In genomic region chr4:6332042-6332668, GRCh38 we compare ENCODE assay signal across 8 cellular contexts.
DNase-seq lines count a peak whose midpoint lies in the region; ATAC-seq and TF ChIP-seq lines count a peak whose summit lies in the region.

No MANE protein-coding gene starts in this region.

- peak; percentile 91 for TF ChIP-seq CTCF in endodermal cell (conservative IDR thresholded peaks at IDR 0.05)

- whole genome bisulfite sequencing in endodermal cell (ENCODE audit: insufficient coverage in 1 of 2, insufficient read length in 1 of 2), 2 experiments = 73 to 77% methylated on average over 15 to 18 of the region's 18 CpGs
- no CpG with 5 or more reads among the region's 18 CpGs for WGBS in neuronal stem cell (ENCODE audit: extremely low coverage in 2 of 2, insufficient read length in 2 of 2, insufficient replicate concordance in 1 of 2), 2 donors

- H3K14ac ChIP-seq in neuronal stem cell (ENCODE audit: low read length) = no peak overlapping the region

- H3K9me3 ChIP-seq in endodermal cell (ENCODE audit: control insufficient read depth, low read length) (peaks cover 12% of the 10 kb centered on the region), neuronal stem cell (replicated peaks in 1 of 2; ENCODE audit: control insufficient read depth in 2 of 2, insufficient read depth in 1 of 2, low read depth in 1 of 2, low read length in 2 of 2) (peaks cover 3 to 6% of the 10 kb centered on the region in 2 donors)

- no peak overlapping the region for H2BK5ac ChIP-seq in neuronal stem cell (ENCODE audit: low read length)

- no peak overlapping the region for H4K8ac ChIP-seq in neuronal stem cell (ENCODE audit: low read depth, low read length)

- H3K4me1 Mint-ChIP-seq in activated CD4-positive, alpha-beta T cell treated with anti-CD3 and anti-CD28 coated beads, Interleukin-2, amount 10 ng/mL, durations not matched to agents 24 days and 14 days = no peaks in the 10 kb centered on the region
- peaks cover under 1% of the 10 kb centered on the region for H3K4me1 Mint-ChIP-seq in endodermal cell
- peaks cover 0 to 4% (median 2%) of the 10 kb centered on the region in 4 donors for H3K4me1 Mint-ChIP-seq in naive thymus-derived CD8-positive, alpha-beta T cell

- peaks cover 4% of the 10 kb centered on the region for H3K27me3 Mint-ChIP-seq in activated CD4-positive, alpha-beta T cell treated with anti-CD3 and anti-CD28 coated beads, Interleukin-2, amount 10 ng/mL, durations not matched to agents 24 days and 14 days
- no peaks in the 10 kb centered on the region for H3K27me3 Mint-ChIP-seq in endodermal cell (ENCODE audit: insufficient read depth)
- peaks cover 14 to 69% (median 30%) of the 10 kb centered on the region in 5 donors for H3K27me3 Mint-ChIP-seq in naive thymus-derived CD8-positive, alpha-beta T cell

- H2BK12ac ChIP-seq in neuronal stem cell (ENCODE audit: low read length) = no peak overlapping the region

- H3K27ac ChIP-seq in endodermal cell (ENCODE audit: low read depth, low read length) (no peak overlapping the region), neuronal stem cell (replicated peaks; ENCODE audit: low read length) (no peak overlapping the region)

- H3K9me3 Mint-ChIP-seq in activated CD4-positive, alpha-beta T cell treated with anti-CD3 and anti-CD28 coated beads, Interleukin-2, amount 10 ng/mL, durations not matched to agents 24 days and 14 days = peaks cover 5% of the 10 kb centered on the region
- peaks cover 16% of the 10 kb centered on the region for H3K9me3 Mint-ChIP-seq in endodermal cell
- peaks cover 0 to 16% (median 0%) of the 10 kb centered on the region in 9 donors for H3K9me3 Mint-ChIP-seq in naive thymus-derived CD8-positive, alpha-beta T cell

- no peak overlapping the region for H3K4me2 ChIP-seq in neuronal stem cell (ENCODE audit: insufficient read depth, low read length, poor library complexity, severe bottlenecking)

- peak overlapping the region; percentile 10 for H3K23ac ChIP-seq in neuronal stem cell (ENCODE audit: low read depth, low read length, poor library complexity)

- no peaks in the 10 kb centered on the region for H3K79me1 ChIP-seq in neuronal stem cell (ENCODE audit: low read depth, low read length)

- DNase-seq in activated CD4-positive, alpha-beta T cell treated with anti-CD3 and anti-CD28 coated beads, Interleukin-2, amount 10 ng/mL, durations not matched to agents 24 days and 14 days = peak; percentile 76
- no peak for DNase-seq in activated CD4-positive, alpha-beta T cell treated with anti-CD3 and anti-CD28 coated beads, Interleukin-2, amount 50 U/mL, for 4 hours
- DNase-seq in NCI-H748 treated with DMSO at 0.1 percent for 48 hours (lab: John Stamatoyannopoulos, UW) = peak; percentile 3
- peak; percentile 88 for DNase-seq in endodermal cell
- DNase-seq in neuronal stem cell (ENCODE audit: low spot score) = peak; percentile 57
- no peak for DNase-seq in naive thymus-derived CD8-positive, alpha-beta T cell

- peaks cover 4% of the 10 kb centered on the region for H3K36me3 ChIP-seq in endodermal cell (ENCODE audit: control insufficient read depth, insufficient read depth, low read length)
- H3K36me3 ChIP-seq in neuronal stem cell (replicated peaks in 1 of 2; ENCODE audit: control insufficient read depth in 2 of 2, insufficient read depth in 2 of 2, low read length in 2 of 2) = no peaks in the 10 kb centered on the region

- no peak overlapping the region for H2BK15ac ChIP-seq in neuronal stem cell (ENCODE audit: low read length)

- no peak for ATAC-seq in naive thymus-derived CD8-positive, alpha-beta T cell
- ATAC-seq in HG03469 (IDR thresholded peaks at IDR 0.05; ENCODE audit: unreplicated experiment) (no peak), HG02571 (IDR thresholded peaks at IDR 0.05; ENCODE audit: unreplicated experiment) (no peak)

- no peak overlapping the region for H3K4me3 ChIP-seq in endodermal cell (ENCODE audit: low read length)
- no peak overlapping the region for H3K4me3 ChIP-seq in neuronal stem cell (ENCODE audit: low read length in 2 of 2)

- H2BK120ac ChIP-seq in neuronal stem cell (ENCODE audit: low read depth, low read length) = no peak overlapping the region

- no peaks in the 10 kb centered on the region for H3K4me1 ChIP-seq in endodermal cell (ENCODE audit: control insufficient read depth, insufficient read depth, low read length)
- H3K4me1 ChIP-seq in neuronal stem cell (ENCODE audit: control insufficient read depth in 2 of 2, insufficient read depth in 1 of 2, low read depth in 1 of 2, low read length in 2 of 2) = no peaks in the 10 kb centered on the region

- no peak overlapping the region for H2AFZ ChIP-seq in neuronal stem cell (ENCODE audit: low read length)

- H4K91ac ChIP-seq in neuronal stem cell (ENCODE audit: low read depth, low read length, poor library complexity) = no peak overlapping the region

- H3K27me3 ChIP-seq in endodermal cell (ENCODE audit: control insufficient read depth, insufficient read depth, low read length, poor library complexity, severe bottlenecking) (no peaks in the 10 kb centered on the region), neuronal stem cell (ENCODE audit: control insufficient read depth in 3 of 3, insufficient read depth in 3 of 3, low read depth in 1 of 3, low read length in 3 of 3) (peaks cover 0 to 16% (median 0%) of the 10 kb centered on the region in 3 experiments)

- H3K18ac ChIP-seq in neuronal stem cell (ENCODE audit: low read length) = no peak overlapping the region

- H3K27ac Mint-ChIP-seq in activated CD4-positive, alpha-beta T cell treated with anti-CD3 and anti-CD28 coated beads, Interleukin-2, amount 10 ng/mL, durations not matched to agents 24 days and 14 days = no peak overlapping the region
- no peak overlapping the region for H3K27ac Mint-ChIP-seq in endodermal cell
- H3K27ac Mint-ChIP-seq in naive thymus-derived CD8-positive, alpha-beta T cell = no peak overlapping the region

- no peak overlapping the region for H3K4me3 Mint-ChIP-seq in activated CD4-positive, alpha-beta T cell treated with anti-CD3 and anti-CD28 coated beads, Interleukin-2, amount 10 ng/mL, durations not matched to agents 24 days and 14 days
- no peak overlapping the region for H3K4me3 Mint-ChIP-seq in endodermal cell
- no peak overlapping the region for H3K4me3 Mint-ChIP-seq in naive thymus-derived CD8-positive, alpha-beta T cell

- intact Hi-C loops in activated CD4-positive, alpha-beta T cell treated with anti-CD3 and anti-CD28 coated beads, Interleukin-2, amount 10 ng/mL, durations not matched to agents 24 days and 14 days (cut with micrococcal nuclease) = no loop called here

- H3K9ac ChIP-seq in endodermal cell (ENCODE audit: extremely low read depth, low read length, poor library complexity, severe bottlenecking) = no peak overlapping the region
- H3K9ac ChIP-seq in neuronal stem cell (ENCODE audit: low read depth, low read length, poor library complexity) = peak overlapping the region; percentile 22

- POLR2A ChIA-PET in naive thymus-derived CD8-positive, alpha-beta T cell (lab: Charles Lee) = no interaction called here

- H3K4ac ChIP-seq in neuronal stem cell (ENCODE audit: low read length) = no peak overlapping the region

- no peaks in the 10 kb centered on the region for H3K36me3 Mint-ChIP-seq in activated CD4-positive, alpha-beta T cell treated with anti-CD3 and anti-CD28 coated beads, Interleukin-2, amount 10 ng/mL, durations not matched to agents 24 days and 14 days (ENCODE audit: low read depth)
- peaks cover 24% of the 10 kb centered on the region for H3K36me3 Mint-ChIP-seq in endodermal cell (ENCODE audit: low read depth)
- peaks cover 0 to 4% (median 0%) of the 10 kb centered on the region in 3 donors for H3K36me3 Mint-ChIP-seq in naive thymus-derived CD8-positive, alpha-beta T cell

- H2AK5ac ChIP-seq in neuronal stem cell (ENCODE audit: low read depth, low read length) = no peak overlapping the region

Comparison
In these comparisons a context has a peak if more than half of its experiments do, and no peak if none do; other contexts are left out.
1. DNase-seq: peak in activated CD4-positive, alpha-beta T cell treated with anti-CD3 and anti-CD28 coated beads, Interleukin-2, amount 10 ng/mL, durations not matched to agents 24 days and 14 days (single experiment), NCI-H748 treated with DMSO at 0.1 percent for 48 hours (single experiment), endodermal cell (single experiment) and neuronal stem cell (single experiment); none in activated CD4-positive, alpha-beta T cell treated with anti-CD3 and anti-CD28 coated beads, Interleukin-2, amount 50 U/mL, for 4 hours (0 of 2) and naive thymus-derived CD8-positive, alpha-beta T cell (0 of 10).